8 cellular contexts compared by ENCODE assay signal in the genomic region with DNA sequence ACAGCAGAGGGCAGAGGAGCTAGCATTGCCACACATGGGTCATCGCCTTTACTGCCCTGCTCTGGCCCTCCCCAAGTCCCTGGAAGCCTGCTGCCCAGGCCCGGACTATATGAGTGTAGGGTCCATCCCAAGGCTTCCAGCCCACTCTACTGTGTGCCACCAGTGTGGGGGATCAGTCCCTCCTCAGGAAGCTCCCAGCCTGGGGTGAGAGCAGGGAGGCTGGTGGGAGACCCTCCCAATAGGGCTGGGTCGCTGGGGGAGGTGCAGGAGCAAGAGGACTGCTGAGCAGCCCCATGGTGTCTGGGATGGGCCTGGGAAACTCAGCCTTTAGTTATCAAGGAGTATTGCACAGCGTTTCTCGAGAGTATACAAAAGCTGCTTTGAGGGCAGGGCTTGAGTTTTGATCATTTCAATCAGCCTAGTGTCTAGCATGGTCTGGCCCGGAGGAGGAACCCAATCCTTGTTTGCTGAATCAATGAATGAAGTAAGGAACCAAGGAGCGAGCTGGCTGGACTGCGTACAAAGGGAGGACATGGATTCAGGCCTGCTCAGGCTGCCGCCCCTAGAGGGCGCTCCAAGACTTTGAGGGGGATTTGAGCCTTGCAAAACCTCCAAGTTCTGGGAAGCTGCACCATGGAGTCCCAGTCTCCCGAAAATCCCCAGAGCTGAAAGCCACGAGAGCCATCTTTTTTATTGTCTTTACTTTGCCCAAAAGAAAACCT.
DNase-seq lines count a peak whose midpoint lies in the region; ATAC-seq and TF ChIP-seq lines count a peak whose summit lies in the region.

No MANE protein-coding gene starts in this region.

- DNase-seq in GM10266 (ENCODE audit: extremely low spot score) = peak; percentile 67
- peak; percentile 15 to 76 for DNase-seq in NCI-H1930 (lab: John Stamatoyannopoulos, UW)
- DNase-seq in T-helper 2 cell treated with Interferon-gamma antibody and Interleukin-4, amounts not matched to agents 5 μg/mL and 100 μg/mL, for 36 hours (ENCODE audit: low spot score) = peak; percentile 23
- peak in 55 of 61 donors; percentile 4 to 84 (median 62) for DNase-seq in caudate nucleus (lab: John Stamatoyannopoulos, UW)
- peak; percentile 94 for DNase-seq in islet precursor cell
- peak; percentile 25 to 48 (median 39) for DNase-seq in stimulated activated CD4-positive, alpha-beta T cell treated with anti-CD3 and anti-CD28 coated beads, Interleukin-12 subunit alpha, Interleukin-12 subunit beta, amount 100 ng/mL, for 48 hours (ENCODE audit: low read depth in 2 of 3, low spot score in 1 of 3)

- TF ChIP-seq CTCF in 22Rv1 (IDR thresholded peaks at IDR 0.05) = peak; percentile 95
- peak; percentile 74 for TF ChIP-seq CTCF in GM10266 (IDR thresholded peaks at IDR 0.05; ENCODE audit: control insufficient read depth, insufficient read depth, low read depth, missing control alignments)

- no peak overlapping the region for H3K4me3 Mint-ChIP-seq in T-helper 2 cell treated with Interferon-gamma antibody and Interleukin-4, amounts not matched to agents 5 μg/mL and 100 μg/mL, for 36 hours

- no peak overlapping the region for H3K27ac Mint-ChIP-seq in T-helper 2 cell treated with Interferon-gamma antibody and Interleukin-4, amounts not matched to agents 5 μg/mL and 100 μg/mL, for 36 hours

- no peak overlapping the region for H3K27ac ChIP-seq in 22Rv1
- no peak overlapping the region for H3K27ac ChIP-seq in caudate nucleus (ENCODE audit: low read depth, low read length)

- H3K9me3 Mint-ChIP-seq in T-helper 2 cell treated with Interferon-gamma antibody and Interleukin-4, amounts not matched to agents 5 μg/mL and 100 μg/mL, for 36 hours = no peaks in the 10 kb centered on the region

- peaks cover 16% of the 10 kb centered on the region for H3K4me1 Mint-ChIP-seq in T-helper 2 cell treated with Interferon-gamma antibody and Interleukin-4, amounts not matched to agents 5 μg/mL and 100 μg/mL, for 36 hours (ENCODE audit: low read depth)

- no peaks in the 10 kb centered on the region for H3K27me3 Mint-ChIP-seq in T-helper 2 cell treated with Interferon-gamma antibody and Interleukin-4, amounts not matched to agents 5 μg/mL and 100 μg/mL, for 36 hours (ENCODE audit: low read depth)

- no peak for ATAC-seq in GM21529 (IDR thresholded peaks at IDR 0.05; ENCODE audit: unreplicated experiment)

- no peaks in the 10 kb centered on the region for H3K36me3 Mint-ChIP-seq in T-helper 2 cell treated with Interferon-gamma antibody and Interleukin-4, amounts not matched to agents 5 μg/mL and 100 μg/mL, for 36 hours (ENCODE audit: low read depth)

Comparison
In these comparisons a context has a peak if more than half of its experiments do, and no peak if none do; other contexts are left out.
1. DNase-seq: peak in every context shown above with its lines; median percentile 94 in islet precursor cell; 67 in GM10266; 62 in caudate nucleus; 46 in NCI-H1930; 39 in stimulated activated CD4-positive, alpha-beta T cell treated with anti-CD3 and anti-CD28 coated beads, Interleukin-12 subunit alpha, Interleukin-12 subunit beta, amount 100 ng/mL, for 48 hours; 23 in T-helper 2 cell treated with Interferon-gamma antibody and Interleukin-4, amounts not matched to agents 5 μg/mL and 100 μg/mL, for 36 hours.